1 cellular context compared by ENCODE assay signal in the genomic region with DNA sequence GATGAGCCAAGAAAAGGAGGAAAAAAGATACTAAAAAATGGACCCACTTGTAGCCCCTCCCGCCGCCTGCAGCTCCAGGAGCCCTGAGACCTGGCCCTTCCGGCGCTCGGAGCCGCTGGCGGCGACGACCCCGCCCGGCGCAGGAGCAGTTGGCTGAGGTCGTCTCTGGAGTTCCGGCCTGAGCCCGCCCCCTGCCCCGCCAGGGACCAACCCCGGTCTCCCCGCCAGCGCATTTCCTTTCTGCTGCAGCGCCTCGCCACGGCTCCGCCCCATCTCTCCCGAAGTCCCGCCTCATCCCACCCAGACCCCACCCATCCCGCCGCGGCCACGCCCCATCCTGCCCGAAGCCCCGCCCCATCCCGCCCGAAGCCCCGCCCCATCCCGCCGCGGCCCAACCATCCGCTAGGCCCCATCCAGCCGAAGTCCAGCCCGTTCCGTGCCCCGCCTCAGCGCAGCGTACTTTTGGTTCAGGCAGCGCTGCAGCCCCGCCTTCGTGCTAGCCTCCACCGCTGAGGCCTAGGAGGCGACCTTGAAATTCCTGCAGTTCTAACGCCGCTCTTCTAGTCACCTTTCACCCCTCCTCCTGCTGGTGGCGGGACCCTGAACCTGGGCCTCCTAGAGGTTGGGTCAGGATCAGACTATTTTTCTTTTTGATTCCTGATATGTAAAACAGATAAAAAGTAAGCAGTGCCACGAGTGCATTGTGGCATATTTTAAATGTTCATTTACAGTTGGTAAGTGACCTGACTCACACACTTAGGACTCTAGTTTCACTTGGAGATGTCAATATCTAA.
TF ChIP-seq lines count a peak whose summit lies in the region.

A gene with protein sequence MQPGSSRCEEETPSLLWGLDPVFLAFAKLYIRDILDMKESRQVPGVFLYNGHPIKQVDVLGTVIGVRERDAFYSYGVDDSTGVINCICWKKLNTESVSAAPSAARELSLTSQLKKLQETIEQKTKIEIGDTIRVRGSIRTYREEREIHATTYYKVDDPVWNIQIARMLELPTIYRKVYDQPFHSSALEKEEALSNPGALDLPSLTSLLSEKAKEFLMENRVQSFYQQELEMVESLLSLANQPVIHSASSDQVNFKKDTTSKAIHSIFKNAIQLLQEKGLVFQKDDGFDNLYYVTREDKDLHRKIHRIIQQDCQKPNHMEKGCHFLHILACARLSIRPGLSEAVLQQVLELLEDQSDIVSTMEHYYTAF (minus strand): TSS at position 132 of the 794 bp plus-strand sequence. CDS start 590 bp downstream, outside the sequence.

TF ChIP-seq in HEK293, 187 proteins besides CTCF, POLR2A, EP300 and RAD21 (continued from another document and continues in another):
- TF ChIP-seq, protein P1, sequence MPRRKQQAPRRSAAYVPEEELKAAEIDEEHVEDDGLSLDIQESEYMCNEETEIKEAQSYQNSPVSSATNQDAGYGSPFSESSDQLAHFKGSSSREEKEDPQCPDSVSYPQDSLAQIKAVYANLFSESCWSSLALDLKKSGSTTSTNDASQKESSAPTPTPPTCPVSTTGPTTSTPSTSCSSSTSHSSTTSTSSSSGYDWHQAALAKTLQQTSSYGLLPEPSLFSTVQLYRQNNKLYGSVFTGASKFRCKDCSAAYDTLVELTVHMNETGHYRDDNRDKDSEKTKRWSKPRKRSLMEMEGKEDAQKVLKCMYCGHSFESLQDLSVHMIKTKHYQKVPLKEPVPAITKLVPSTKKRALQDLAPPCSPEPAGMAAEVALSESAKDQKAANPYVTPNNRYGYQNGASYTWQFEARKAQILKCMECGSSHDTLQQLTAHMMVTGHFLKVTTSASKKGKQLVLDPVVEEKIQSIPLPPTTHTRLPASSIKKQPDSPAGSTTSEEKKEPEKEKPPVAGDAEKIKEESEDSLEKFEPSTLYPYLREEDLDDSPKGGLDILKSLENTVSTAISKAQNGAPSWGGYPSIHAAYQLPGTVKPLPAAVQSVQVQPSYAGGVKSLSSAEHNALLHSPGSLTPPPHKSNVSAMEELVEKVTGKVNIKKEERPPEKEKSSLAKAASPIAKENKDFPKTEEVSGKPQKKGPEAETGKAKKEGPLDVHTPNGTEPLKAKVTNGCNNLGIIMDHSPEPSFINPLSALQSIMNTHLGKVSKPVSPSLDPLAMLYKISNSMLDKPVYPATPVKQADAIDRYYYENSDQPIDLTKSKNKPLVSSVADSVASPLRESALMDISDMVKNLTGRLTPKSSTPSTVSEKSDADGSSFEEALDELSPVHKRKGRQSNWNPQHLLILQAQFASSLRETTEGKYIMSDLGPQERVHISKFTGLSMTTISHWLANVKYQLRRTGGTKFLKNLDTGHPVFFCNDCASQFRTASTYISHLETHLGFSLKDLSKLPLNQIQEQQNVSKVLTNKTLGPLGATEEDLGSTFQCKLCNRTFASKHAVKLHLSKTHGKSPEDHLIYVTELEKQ (tag by site-specific recombination; IDR thresholded peaks at IDR 0.05; ENCODE audit: borderline replicate concordance), result no peak
- no peak for TF ChIP-seq ZBTB48 (tag by site-specific recombination; IDR thresholded peaks at IDR 0.05)
- no peak for TF ChIP-seq ZNF707 (tag by site-specific recombination; IDR thresholded peaks at IDR 0.05)
- TF ChIP-seq ZNF571 (tag by site-specific recombination; IDR thresholded peaks at IDR 0.05), result no peak
- TF ChIP-seq ZNF350 (tag by site-specific recombination; IDR thresholded peaks at IDR 0.05), result no peak
- TF ChIP-seq, protein P2, sequence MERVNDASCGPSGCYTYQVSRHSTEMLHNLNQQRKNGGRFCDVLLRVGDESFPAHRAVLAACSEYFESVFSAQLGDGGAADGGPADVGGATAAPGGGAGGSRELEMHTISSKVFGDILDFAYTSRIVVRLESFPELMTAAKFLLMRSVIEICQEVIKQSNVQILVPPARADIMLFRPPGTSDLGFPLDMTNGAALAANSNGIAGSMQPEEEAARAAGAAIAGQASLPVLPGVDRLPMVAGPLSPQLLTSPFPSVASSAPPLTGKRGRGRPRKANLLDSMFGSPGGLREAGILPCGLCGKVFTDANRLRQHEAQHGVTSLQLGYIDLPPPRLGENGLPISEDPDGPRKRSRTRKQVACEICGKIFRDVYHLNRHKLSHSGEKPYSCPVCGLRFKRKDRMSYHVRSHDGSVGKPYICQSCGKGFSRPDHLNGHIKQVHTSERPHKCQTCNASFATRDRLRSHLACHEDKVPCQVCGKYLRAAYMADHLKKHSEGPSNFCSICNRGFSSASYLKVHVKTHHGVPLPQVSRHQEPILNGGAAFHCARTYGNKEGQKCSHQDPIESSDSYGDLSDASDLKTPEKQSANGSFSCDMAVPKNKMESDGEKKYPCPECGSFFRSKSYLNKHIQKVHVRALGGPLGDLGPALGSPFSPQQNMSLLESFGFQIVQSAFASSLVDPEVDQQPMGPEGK (tag by site-specific recombination; IDR thresholded peaks at IDR 0.05), result peak; percentile 85
- peak; percentile 41; the same call in 1 of the 2 replicates for TF ChIP-seq ZNF843 (tag by site-specific recombination; IDR thresholded peaks at IDR 0.05)
- no peak for TF ChIP-seq ZNF621 (tag by site-specific recombination; IDR thresholded peaks at IDR 0.05)
- no peak for TF ChIP-seq ZNF416 (tag by site-specific recombination; IDR thresholded peaks at IDR 0.05)
- TF ChIP-seq SP7 (tag by site-specific recombination; IDR thresholded peaks at IDR 0.05), result peak; percentile 18; the same call in 1 of the 2 replicates
- TF ChIP-seq ZNF501 (tag by site-specific recombination; IDR thresholded peaks at IDR 0.05), result no peak; the same call in 1 of the 2 replicates
- TF ChIP-seq, protein P3, sequence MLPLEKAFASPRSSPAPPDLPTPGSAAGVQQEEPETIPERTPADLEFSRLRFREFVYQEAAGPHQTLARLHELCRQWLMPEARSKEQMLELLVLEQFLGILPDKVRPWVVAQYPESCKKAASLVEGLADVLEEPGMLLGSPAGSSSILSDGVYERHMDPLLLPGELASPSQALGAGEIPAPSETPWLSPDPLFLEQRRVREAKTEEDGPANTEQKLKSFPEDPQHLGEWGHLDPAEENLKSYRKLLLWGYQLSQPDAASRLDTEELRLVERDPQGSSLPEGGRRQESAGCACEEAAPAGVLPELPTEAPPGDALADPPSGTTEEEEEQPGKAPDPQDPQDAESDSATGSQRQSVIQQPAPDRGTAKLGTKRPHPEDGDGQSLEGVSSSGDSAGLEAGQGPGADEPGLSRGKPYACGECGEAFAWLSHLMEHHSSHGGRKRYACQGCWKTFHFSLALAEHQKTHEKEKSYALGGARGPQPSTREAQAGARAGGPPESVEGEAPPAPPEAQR (tag by site-specific recombination; IDR thresholded peaks at IDR 0.05), result no peak
- no peak for TF ChIP-seq YY2 (tag by site-specific recombination; IDR thresholded peaks at IDR 0.05)
- TF ChIP-seq ZNF600 (tag by site-specific recombination; IDR thresholded peaks at IDR 0.05), result peak; percentile 52
- TF ChIP-seq ZBTB20 (tag by site-specific recombination; IDR thresholded peaks at IDR 0.05), result no peak; the same call in 1 of the 2 replicates
- peak; percentile 26; the same call in 1 of the 2 replicates for TF ChIP-seq KLF10 (tag by site-specific recombination; IDR thresholded peaks at IDR 0.05)
- 0 out of 2 replicates have a peak, but pooled peaks have one; percentile 0 for TF ChIP-seq ZNF366 (tag by site-specific recombination; conservative IDR thresholded peaks at IDR 0.05)
- TF ChIP-seq SP2 (tag by site-specific recombination; IDR thresholded peaks at IDR 0.05), result peak; percentile 96
- TF ChIP-seq, protein P4, sequence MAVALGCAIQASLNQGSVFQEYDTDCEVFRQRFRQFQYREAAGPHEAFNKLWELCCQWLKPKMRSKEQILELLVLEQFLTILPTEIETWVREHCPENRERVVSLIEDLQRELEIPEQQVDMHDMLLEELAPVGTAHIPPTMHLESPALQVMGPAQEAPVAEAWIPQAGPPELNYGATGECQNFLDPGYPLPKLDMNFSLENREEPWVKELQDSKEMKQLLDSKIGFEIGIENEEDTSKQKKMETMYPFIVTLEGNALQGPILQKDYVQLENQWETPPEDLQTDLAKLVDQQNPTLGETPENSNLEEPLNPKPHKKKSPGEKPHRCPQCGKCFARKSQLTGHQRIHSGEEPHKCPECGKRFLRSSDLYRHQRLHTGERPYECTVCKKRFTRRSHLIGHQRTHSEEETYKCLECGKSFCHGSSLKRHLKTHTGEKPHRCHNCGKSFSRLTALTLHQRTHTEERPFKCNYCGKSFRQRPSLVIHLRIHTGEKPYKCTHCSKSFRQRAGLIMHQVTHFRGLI (tag by site-specific recombination; IDR thresholded peaks at IDR 0.05), result no peak; the same call in 1 of the 2 replicates
- TF ChIP-seq ZNF664 (tag by site-specific recombination; IDR thresholded peaks at IDR 0.05), result peak; percentile 78; the same call in 1 of the 2 replicates
- no peak for TF ChIP-seq ZNF423 (tag by site-specific recombination; IDR thresholded peaks at IDR 0.05)
- TF ChIP-seq ZNF596 (tag by site-specific recombination; IDR thresholded peaks at IDR 0.05), result no peak; the same call in 1 of the 2 replicates
- TF ChIP-seq, protein P5, sequence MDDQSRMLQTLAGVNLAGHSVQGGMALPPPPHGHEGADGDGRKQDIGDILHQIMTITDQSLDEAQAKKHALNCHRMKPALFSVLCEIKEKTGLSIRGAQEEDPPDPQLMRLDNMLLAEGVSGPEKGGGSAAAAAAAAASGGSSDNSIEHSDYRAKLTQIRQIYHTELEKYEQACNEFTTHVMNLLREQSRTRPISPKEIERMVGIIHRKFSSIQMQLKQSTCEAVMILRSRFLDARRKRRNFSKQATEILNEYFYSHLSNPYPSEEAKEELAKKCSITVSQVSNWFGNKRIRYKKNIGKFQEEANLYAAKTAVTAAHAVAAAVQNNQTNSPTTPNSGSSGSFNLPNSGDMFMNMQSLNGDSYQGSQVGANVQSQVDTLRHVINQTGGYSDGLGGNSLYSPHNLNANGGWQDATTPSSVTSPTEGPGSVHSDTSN (CRISPR knock-in tag; IDR thresholded peaks at IDR 0.05), result peak; percentile 45
- TF ChIP-seq ZEB2 (tag by site-specific recombination; IDR thresholded peaks at IDR 0.05), result no peak; the same call in 1 of the 2 replicates
- TF ChIP-seq, protein P6, sequence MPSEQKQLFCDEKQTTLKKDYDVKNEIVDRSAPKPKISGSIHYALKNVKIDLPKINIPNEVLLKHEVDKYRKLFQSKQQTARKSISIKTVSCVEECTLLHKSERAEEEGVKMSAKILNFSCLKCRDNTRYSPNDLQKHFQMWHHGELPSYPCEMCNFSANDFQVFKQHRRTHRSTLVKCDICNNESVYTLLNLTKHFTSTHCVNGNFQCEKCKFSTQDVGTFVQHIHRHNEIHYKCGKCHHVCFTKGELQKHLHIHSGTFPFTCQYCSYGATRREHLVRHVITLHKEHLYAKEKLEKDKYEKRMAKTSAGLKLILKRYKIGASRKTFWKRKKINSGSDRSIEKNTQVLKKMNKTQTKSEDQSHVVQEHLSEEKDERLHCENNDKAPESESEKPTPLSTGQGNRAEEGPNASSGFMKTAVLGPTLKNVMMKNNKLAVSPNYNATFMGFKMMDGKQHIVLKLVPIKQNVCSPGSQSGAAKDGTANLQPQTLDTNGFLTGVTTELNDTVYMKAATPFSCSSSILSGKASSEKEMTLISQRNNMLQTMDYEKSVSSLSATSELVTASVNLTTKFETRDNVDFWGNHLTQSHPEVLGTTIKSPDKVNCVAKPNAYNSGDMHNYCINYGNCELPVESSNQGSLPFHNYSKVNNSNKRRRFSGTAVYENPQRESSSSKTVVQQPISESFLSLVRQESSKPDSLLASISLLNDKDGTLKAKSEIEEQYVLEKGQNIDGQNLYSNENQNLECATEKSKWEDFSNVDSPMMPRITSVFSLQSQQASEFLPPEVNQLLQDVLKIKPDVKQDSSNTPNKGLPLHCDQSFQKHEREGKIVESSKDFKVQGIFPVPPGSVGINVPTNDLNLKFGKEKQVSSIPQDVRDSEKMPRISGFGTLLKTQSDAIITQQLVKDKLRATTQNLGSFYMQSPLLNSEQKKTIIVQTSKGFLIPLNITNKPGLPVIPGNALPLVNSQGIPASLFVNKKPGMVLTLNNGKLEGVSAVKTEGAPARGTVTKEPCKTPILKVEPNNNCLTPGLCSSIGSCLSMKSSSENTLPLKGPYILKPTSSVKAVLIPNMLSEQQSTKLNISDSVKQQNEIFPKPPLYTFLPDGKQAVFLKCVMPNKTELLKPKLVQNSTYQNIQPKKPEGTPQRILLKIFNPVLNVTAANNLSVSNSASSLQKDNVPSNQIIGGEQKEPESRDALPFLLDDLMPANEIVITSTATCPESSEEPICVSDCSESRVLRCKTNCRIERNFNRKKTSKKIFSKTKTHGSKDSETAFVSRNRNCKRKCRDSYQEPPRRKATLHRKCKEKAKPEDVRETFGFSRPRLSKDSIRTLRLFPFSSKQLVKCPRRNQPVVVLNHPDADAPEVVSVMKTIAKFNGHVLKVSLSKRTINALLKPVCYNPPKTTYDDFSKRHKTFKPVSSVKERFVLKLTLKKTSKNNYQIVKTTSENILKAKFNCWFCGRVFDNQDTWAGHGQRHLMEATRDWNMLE (tag by site-specific recombination; conservative IDR thresholded peaks at IDR 0.05; ENCODE audit: low read depth), result peak; percentile 45
- TF ChIP-seq SP3 (tag by site-specific recombination; IDR thresholded peaks at IDR 0.05), result peak; percentile 93
- peak; percentile 78; the same call in 1 of the 2 replicates for TF ChIP-seq ZNF610 (tag by site-specific recombination; IDR thresholded peaks at IDR 0.05; ENCODE audit: borderline replicate concordance)
- TF ChIP-seq GLIS1 (tag by site-specific recombination; IDR thresholded peaks at IDR 0.05), result peak; percentile 78
- TF ChIP-seq, protein P7, sequence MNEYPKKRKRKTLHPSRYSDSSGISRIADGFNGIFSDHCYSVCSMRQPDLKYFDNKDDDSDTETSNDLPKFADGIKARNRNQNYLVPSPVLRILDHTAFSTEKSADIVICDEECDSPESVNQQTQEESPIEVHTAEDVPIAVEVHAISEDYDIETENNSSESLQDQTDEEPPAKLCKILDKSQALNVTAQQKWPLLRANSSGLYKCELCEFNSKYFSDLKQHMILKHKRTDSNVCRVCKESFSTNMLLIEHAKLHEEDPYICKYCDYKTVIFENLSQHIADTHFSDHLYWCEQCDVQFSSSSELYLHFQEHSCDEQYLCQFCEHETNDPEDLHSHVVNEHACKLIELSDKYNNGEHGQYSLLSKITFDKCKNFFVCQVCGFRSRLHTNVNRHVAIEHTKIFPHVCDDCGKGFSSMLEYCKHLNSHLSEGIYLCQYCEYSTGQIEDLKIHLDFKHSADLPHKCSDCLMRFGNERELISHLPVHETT (tag by site-specific recombination; IDR thresholded peaks at IDR 0.05), result no peak
- TF ChIP-seq ZNF394 (tag by site-specific recombination; IDR thresholded peaks at IDR 0.05; ENCODE audit: borderline replicate concordance), result 0 out of 2 replicates have a peak, but pooled peaks have one; percentile 20
- 0 out of 2 replicates have a peak, but pooled peaks have one; percentile 16 for TF ChIP-seq ZBTB17 (tag by site-specific recombination; IDR thresholded peaks at IDR 0.05)
- TF ChIP-seq ZNF157 (tag by site-specific recombination; IDR thresholded peaks at IDR 0.05), result no peak
- TF ChIP-seq ZBTB7A (tag by site-specific recombination; IDR thresholded peaks at IDR 0.05; ENCODE audit: low read depth), result peak; percentile 84
- no peak for TF ChIP-seq ZFP3 (tag by site-specific recombination; IDR thresholded peaks at IDR 0.05; ENCODE audit: low read depth)
- no peak for TF ChIP-seq BCL11B (tag by site-specific recombination; IDR thresholded peaks at IDR 0.05; ENCODE audit: low read depth)
- no peak for TF ChIP-seq ZNF202 (tag by site-specific recombination; IDR thresholded peaks at IDR 0.05; ENCODE audit: borderline replicate concordance)
- TF ChIP-seq ZNF341 (tag by site-specific recombination; IDR thresholded peaks at IDR 0.05; ENCODE audit: low read depth), result peak; percentile 99
- no peak for TF ChIP-seq ZNF132 (tag by site-specific recombination; IDR thresholded peaks at IDR 0.05; ENCODE audit: borderline replicate concordance)
- peak; percentile 62; the same call in 1 of the 2 replicates for TF ChIP-seq GLIS2 (tag by site-specific recombination; IDR thresholded peaks at IDR 0.05)
- peak; percentile 72 for TF ChIP-seq ZNF561 (tag by site-specific recombination; IDR thresholded peaks at IDR 0.05; ENCODE audit: borderline replicate concordance)
- TF ChIP-seq ZNF133 (tag by site-specific recombination; IDR thresholded peaks at IDR 0.05), result no peak
